ENCODE assay signal across 27 cellular contexts in the genomic region with DNA sequence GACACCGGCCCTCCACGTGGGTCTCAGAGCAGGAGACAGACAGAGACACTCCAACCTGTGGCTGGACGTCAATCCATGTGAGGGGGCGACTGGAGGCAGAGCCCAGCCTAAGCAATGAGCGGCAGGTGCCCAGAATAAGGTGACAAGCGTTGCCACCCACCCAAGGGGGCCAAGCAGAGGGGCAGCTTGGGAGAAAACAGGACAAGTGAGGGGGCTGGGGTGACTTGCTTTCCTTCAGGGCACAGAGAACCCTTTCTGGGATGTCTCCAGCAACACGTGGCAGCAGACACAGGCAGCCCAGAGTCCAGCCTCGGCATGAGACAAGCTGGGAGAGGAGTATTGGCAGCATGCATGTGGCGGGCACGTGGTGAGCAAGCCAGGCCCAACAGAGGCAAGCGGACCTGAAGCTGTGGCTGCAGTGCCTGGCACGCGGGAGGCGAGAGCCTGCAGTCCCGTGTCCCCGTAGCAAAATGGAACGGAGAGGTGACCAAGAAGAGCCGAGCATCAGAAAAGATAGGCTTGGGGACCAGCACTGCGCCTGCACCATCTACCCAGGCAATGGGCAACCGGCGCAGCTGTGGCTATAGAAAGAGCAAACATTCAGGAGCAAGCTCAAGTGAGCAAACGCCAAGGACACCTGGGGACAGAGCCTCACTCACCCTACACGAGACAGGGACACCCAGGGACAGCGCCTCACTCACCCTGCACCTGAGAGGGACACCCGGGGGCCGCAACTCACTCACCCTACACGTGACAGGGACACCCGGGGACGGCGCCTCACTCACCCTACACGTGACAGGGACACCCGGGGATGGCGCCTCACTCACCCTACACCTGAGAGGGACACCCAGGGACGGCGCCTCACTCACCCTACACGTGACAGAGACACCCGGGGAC. TPM values are rescaled to one million over a fixed set of nuclear protein-coding genes. Genes with fewer than 3 reads are reported as not detected.
DNase-seq lines count a peak whose midpoint lies in the region; ATAC-seq and TF ChIP-seq lines count a peak whose summit lies in the region.
"Had no signal": no experiment of that assay in that cellular context is flagged by ENCODE, and none has a peak within 500 bp of the region (broad histone marks: within the 10 kb centered on the region; RNA-seq: fewer than 3 reads in every experiment).

No MANE protein-coding gene starts in this region.

- in situ Hi-C loops in Panc1 (cut with HindIII; ENCODE audit: low pct_unique_long_range_greater_than_20kb, low sequenced_read_pairs) = no loop called here

- H3K36me3 Mint-ChIP-seq in activated naive CD4-positive, alpha-beta T cell treated with anti-CD3 and anti-CD28 coated beads, Interleukin-2, amount 10 ng/mL, durations not matched to agents 7 days and 5 days = peaks cover 11% of the 10 kb centered on the region
- peaks cover 11% of the 10 kb centered on the region for H3K36me3 Mint-ChIP-seq in glutamatergic neuron (ENCODE audit: unreplicated experiment)

- H3K4me3 Mint-ChIP-seq in activated naive CD4-positive, alpha-beta T cell treated with anti-CD3 and anti-CD28 coated beads, Interleukin-2, amount 10 ng/mL, durations not matched to agents 7 days and 5 days = no peak overlapping the region
- H3K4me3 Mint-ChIP-seq in glutamatergic neuron (ENCODE audit: unreplicated experiment) = no peak overlapping the region
- H3K4me3 Mint-ChIP-seq: activated CD4-positive, alpha-beta memory T cell treated with anti-CD3 and anti-CD28 coated beads, Interleukin-2, amount 10 ng/mL, durations not matched to agents 7 days and 5 days; activated naive CD4-positive, alpha-beta T cell treated with anti-CD3 and anti-CD28 coated beads, Interleukin-2, amount 50 U/mL, for 24 hours; activated T-cell treated with anti-CD3 and anti-CD28 coated beads, Interleukin-2, amount 50 U/mL, for 4 hours had no signal

- no peaks in the 10 kb centered on the region for H3K27me3 ChIP-seq in Panc1 (ENCODE audit: control insufficient read depth, insufficient read depth, low read length)
- peaks cover 0 to 33% (median 16%) of the 10 kb centered on the region in 3 donors for H3K27me3 ChIP-seq in sigmoid colon
- peaks cover 17% of the 10 kb centered on the region for H3K27me3 ChIP-seq in lower lobe of right lung (ENCODE audit: low read depth)

- no peak for TF ChIP-seq POLR2A in sigmoid colon (IDR thresholded peaks at IDR 0.05)

- H3K27ac ChIP-seq in Panc1 (ENCODE audit: low read length) (no peak overlapping the region), sigmoid colon (no peak overlapping the region), lower lobe of right lung (no peak overlapping the region)
- H3K27ac ChIP-seq: HL-60, prostate gland had no signal

- H3K4me1 Mint-ChIP-seq in activated naive CD4-positive, alpha-beta T cell treated with anti-CD3 and anti-CD28 coated beads, Interleukin-2, amount 10 ng/mL, durations not matched to agents 7 days and 5 days = peaks cover 13% of the 10 kb centered on the region
- peaks cover 7% of the 10 kb centered on the region for H3K4me1 Mint-ChIP-seq in glutamatergic neuron (ENCODE audit: low read depth, unreplicated experiment)

- peaks cover 7% of the 10 kb centered on the region for H3K27me3 Mint-ChIP-seq in activated naive CD4-positive, alpha-beta T cell treated with anti-CD3 and anti-CD28 coated beads, Interleukin-2, amount 10 ng/mL, durations not matched to agents 7 days and 5 days
- peaks cover 16% of the 10 kb centered on the region for H3K27me3 Mint-ChIP-seq in glutamatergic neuron (ENCODE audit: unreplicated experiment)
- H3K27me3 Mint-ChIP-seq: activated CD4-positive, alpha-beta memory T cell treated with anti-CD3 and anti-CD28 coated beads, Interleukin-2, amount 10 ng/mL, durations not matched to agents 7 days and 5 days; activated naive CD4-positive, alpha-beta T cell treated with anti-CD3 and anti-CD28 coated beads, Interleukin-2, amount 50 U/mL, for 24 hours had no signal

- ATAC-seq in Panc1 (peak; percentile 36; the same call in 1 of the 2 replicates), lower lobe of right lung (no peak), HG02571 (IDR thresholded peaks at IDR 0.05; ENCODE audit: unreplicated experiment) (no peak)
- ATAC-seq: activated T-cell treated with anti-CD3 and anti-CD28 coated beads, Interleukin-2, amount 50 U/mL, for 4 hours; HCT116; PC-3 had no signal

- WGBS in sigmoid colon, 2 donors = 94 to 96% methylated on average over 37 of the region's 37 CpGs

- POLR2A ChIA-PET in Panc1 (lab: Charles Lee) = no interaction called here

- CTCF ChIA-PET in activated naive CD4-positive, alpha-beta T cell treated with anti-CD3 and anti-CD28 coated beads, Interleukin-2, amount 10 ng/mL, durations not matched to agents 7 days and 5 days (lab: Charles Lee) = no interaction called here
- CTCF ChIA-PET in Panc1 (lab: Charles Lee) = no interaction called here

- H3K36me3 ChIP-seq in Panc1 (ENCODE audit: control insufficient read depth, insufficient read depth, low read length) (no peaks in the 10 kb centered on the region), sigmoid colon (no peaks in the 10 kb centered on the region), lower lobe of right lung (no peaks in the 10 kb centered on the region)
- H3K36me3 ChIP-seq: prostate gland had no signal

- no TSS peak for BruUV-seq in Panc1 (replicated peaks; lab: Mats Ljungman, UMichigan)

- H3K27ac Mint-ChIP-seq in activated naive CD4-positive, alpha-beta T cell treated with anti-CD3 and anti-CD28 coated beads, Interleukin-2, amount 10 ng/mL, durations not matched to agents 7 days and 5 days = no peak overlapping the region
- H3K27ac Mint-ChIP-seq in glutamatergic neuron (ENCODE audit: unreplicated experiment) = peak overlapping the region; percentile 5
- H3K27ac Mint-ChIP-seq: activated CD4-positive, alpha-beta memory T cell treated with anti-CD3 and anti-CD28 coated beads, Interleukin-2, amount 10 ng/mL, durations not matched to agents 7 days and 5 days; activated naive CD4-positive, alpha-beta T cell treated with anti-CD3 and anti-CD28 coated beads, Interleukin-2, amount 50 U/mL, for 24 hours had no signal

- H3K4me1 ChIP-seq in Panc1 (ENCODE audit: control insufficient read depth, insufficient read depth, low read length) = no peaks in the 10 kb centered on the region
- H3K4me1 ChIP-seq in sigmoid colon = no peaks in the 10 kb centered on the region
- H3K4me1 ChIP-seq in lower lobe of right lung = no peaks in the 10 kb centered on the region
- H3K4me1 ChIP-seq: prostate gland had no signal

- peaks cover 10% of the 10 kb centered on the region for H3K9me3 Mint-ChIP-seq in activated naive CD4-positive, alpha-beta T cell treated with anti-CD3 and anti-CD28 coated beads, Interleukin-2, amount 10 ng/mL, durations not matched to agents 7 days and 5 days
- peaks cover 23% of the 10 kb centered on the region for H3K9me3 Mint-ChIP-seq in glutamatergic neuron (ENCODE audit: unreplicated experiment)
- H3K9me3 Mint-ChIP-seq: activated naive CD4-positive, alpha-beta T cell treated with anti-CD3 and anti-CD28 coated beads, Interleukin-2, amount 50 U/mL, for 24 hours had no signal

- peak; percentile 17 for DNase-seq in activated naive CD4-positive, alpha-beta T cell treated with anti-CD3 and anti-CD28 coated beads, Interleukin-2, amount 10 ng/mL, durations not matched to agents 7 days and 5 days
- DNase-seq in activated naive CD4-positive, alpha-beta T cell treated with anti-CD3 and anti-CD28 coated beads, Interleukin-2, amount 50 U/mL, for 16 hours = no peak
- DNase-seq in Panc1 (ENCODE audit: low read depth, low spot score) (no peak), glutamatergic neuron (no peak), sigmoid colon (peak; percentile 40), lower lobe of right lung (no peak)
- no peak for DNase-seq in stimulated activated naive CD4-positive, alpha-beta T cell (lab: John Stamatoyannopoulos, UW)
- DNase-seq: activated CD4-positive, alpha-beta memory T cell treated with anti-CD3 and anti-CD28 coated beads, Interleukin-2, amount 10 ng/mL, durations not matched to agents 7 days and 5 days; activated CD4-positive, alpha-beta T cell treated with anti-CD3 and anti-CD28 coated beads for 1 hour; activated T-cell treated with anti-CD3 and anti-CD28 coated beads, Interleukin-2, amount 50 U/mL, for 4 hours; anterior cingulate cortex; C1 segment of cervical spinal cord; effector CD8-positive, alpha-beta T cell; erythroblast; Kasumi-1; NK-92 treated with Interleukin-12 subunit alpha and Interleukin-12 subunit beta, amount 100 ng/mL, for 24 hours; PC-3; SIG-M5; stimulated activated CD4-positive, alpha-beta T cell treated with anti-CD3 and anti-CD28 coated beads, Interleukin-15, amount 100 ng/mL, for 24 hours; stimulated activated naive CD4-positive, alpha-beta T cell treated with Interleukin-2 at 50 U/mL for 16 hours had no signal

- H3K9me3 ChIP-seq in Panc1 (ENCODE audit: control insufficient read depth, insufficient read depth, low read depth, low read length) (no peaks in the 10 kb centered on the region), sigmoid colon (no peaks in the 10 kb centered on the region), lower lobe of right lung (no peaks in the 10 kb centered on the region)
- H3K9me3 ChIP-seq: prostate gland had no signal

- intact Hi-C loops in Panc1 (cut with micrococcal nuclease; ENCODE audit: unreplicated experiment) (no loop called here), sigmoid colon (cut with DNase I) (no loop called here), lower lobe of right lung (cut with DNase I) (no loop called here)

- no peak for TF ChIP-seq EP300 in sigmoid colon (IDR thresholded peaks at IDR 0.05)

- TF ChIP-seq CTCF in Panc1 (IDR thresholded peaks at IDR 0.05) = no peak
- TF ChIP-seq CTCF in glutamatergic neuron (IDR thresholded peaks at IDR 0.05; ENCODE audit: partially characterized antibody, unreplicated experiment) = no peak
- no peak for TF ChIP-seq CTCF in sigmoid colon (IDR thresholded peaks at IDR 0.05)
- TF ChIP-seq CTCF in lower lobe of right lung (IDR thresholded peaks at IDR 0.05) = no peak

- no peak overlapping the region for H3K4me3 ChIP-seq in Panc1 (ENCODE audit: low read depth in 2 of 2, low read length in 2 of 2)
- H3K4me3 ChIP-seq in sigmoid colon = no peak overlapping the region
- no peak overlapping the region for H3K4me3 ChIP-seq in lower lobe of right lung
- H3K4me3 ChIP-seq: prostate gland had no signal

RNA-seq across cellular contexts. Expression of gene TERT, which starts 6.2 kb away (rescaled TPM):
- 8.9 TPM for total RNA-seq in Panc1 (2021; ENCODE audit: unreplicated experiment)
- polyA plus RNA-seq in Panc1 (2012; ENCODE audit: insufficient read length) = 3.7 TPM
- total RNA-seq in glutamatergic neuron (ENCODE audit: unreplicated experiment) = 2.9 TPM
- not detected for total RNA-seq in sigmoid colon
- polyA plus RNA-seq in sigmoid colon = 1 to 10 TPM in 1 of 3 donors, not detected in 2; 2.9 TPM
- not detected for total RNA-seq in lower lobe of right lung
- total RNA-seq: fibroblast of villous mesenchyme, temporal lobe had no signal

RNA-seq across cellular contexts. Expression of gene CLPTM1L, which starts 56.2 kb away (rescaled TPM):
- total RNA-seq in Panc1 (2021; ENCODE audit: unreplicated experiment) (188 TPM), glutamatergic neuron (ENCODE audit: unreplicated experiment) (95.2 TPM), sigmoid colon (10 to 100 TPM; 49.5 to 67.8 (median 58.9) TPM), lower lobe of right lung (135 TPM)
- 187 TPM for polyA plus RNA-seq in Panc1 (2012; ENCODE audit: insufficient read length)
- polyA plus RNA-seq in sigmoid colon = 10 to 100 TPM; 33.1 to 90.5 (median 33.6) TPM

Comparison
In these comparisons a context has a peak if more than half of its experiments do, and no peak if none do; other contexts are left out.
1. DNase-seq: peak in activated naive CD4-positive, alpha-beta T cell treated with anti-CD3 and anti-CD28 coated beads, Interleukin-2, amount 10 ng/mL, durations not matched to agents 7 days and 5 days (single experiment) and sigmoid colon (single experiment); none in activated naive CD4-positive, alpha-beta T cell treated with anti-CD3 and anti-CD28 coated beads, Interleukin-2, amount 50 U/mL, for 16 hours (single experiment), Panc1 (single experiment), glutamatergic neuron (single experiment), lower lobe of right lung (single experiment) and stimulated activated naive CD4-positive, alpha-beta T cell (0 of 6).